9 cellular contexts compared by ENCODE assay signal in genomic region chr15:79168922-79169322, GRCh38.
A peak's percentile ranks its signal among the peaks of the same experiment; 100 is the strongest.
DNase-seq lines count a peak whose midpoint lies in the region; FAIRE-seq and TF ChIP-seq lines count a peak whose summit lies in the region.
"Had no signal": no experiment of that assay in that cellular context is flagged by ENCODE, and none has a peak within 500 bp of the region (broad histone marks: within the 10 kb centered on the region; RNA-seq: fewer than 3 reads in every experiment).

No MANE protein-coding gene starts in this region.

- peak; percentile 72 for FAIRE-seq in bronchial epithelial cell (lab: Jason Lieb, UNC)

- peaks cover 51% of the 10 kb centered on the region for H3K4me1 ChIP-seq in BE2C

- H3K4me3 ChIP-seq in BE2C (ENCODE audit: low read depth, low read length) (no peak overlapping the region), bronchial epithelial cell (ENCODE audit: low read depth, low read length) (no peak overlapping the region), kidney epithelial cell (ENCODE audit: low read depth, low read length) (no peak overlapping the region)

- TF ChIP-seq CTCF in BE2C (IDR thresholded peaks at IDR 0.05; ENCODE audit: low read depth, low read length) = peak; percentile 57
- TF ChIP-seq CTCF in bronchial epithelial cell (IDR thresholded peaks at IDR 0.05; ENCODE audit: insufficient read depth, low read length, severe bottlenecking) = peak; percentile 34
- peak; percentile 49 for TF ChIP-seq CTCF in kidney epithelial cell (IDR thresholded peaks at IDR 0.05; ENCODE audit: insufficient read depth, low read length, poor library complexity, severe bottlenecking)
- no peak for TF ChIP-seq CTCF in GM10248 (IDR thresholded peaks at IDR 0.05; ENCODE audit: control extremely low read depth, extremely low read depth, low read depth, missing control alignments)

- POLR2A ChIA-PET in GM10248 (lab: Yijun Ruan, JAX) = no interaction called here

- peak; percentile 75 for DNase-seq in BE2C
- DNase-seq in NCI-H1417 treated with DMSO at 0.1 percent for 48 hours (lab: John Stamatoyannopoulos, UW) = peak; percentile 89
- peak; percentile 74 for DNase-seq in bronchial epithelial cell (ENCODE audit: low read depth)
- peak; percentile 75 for DNase-seq in kidney epithelial cell (ENCODE audit: low read depth)
- DNase-seq in stimulated activated CD8-positive, alpha-beta memory T cell treated with anti-CD3 and anti-CD28 coated beads, Interleukin-4, amount 100 ng/mL, for 48 hours = no peak
- DNase-seq in NCI-H1048 (lab: John Stamatoyannopoulos, UW) = no peak
- DNase-seq in activated gamma-delta T cell treated with Interleukin-2 at 50 U/mL for 16 hours = no peak
- DNase-seq in GM10248 (ENCODE audit: extremely low spot score) = no peak
- DNase-seq: central memory CD4-positive, alpha-beta T cell had no signal

- no peaks in the 10 kb centered on the region for H3K9me3 ChIP-seq in BE2C

- H3K36me3 ChIP-seq in BE2C (no peaks in the 10 kb centered on the region), bronchial epithelial cell (ENCODE audit: control insufficient read depth, insufficient read depth, low read length) (no peaks in the 10 kb centered on the region), kidney epithelial cell (ENCODE audit: control insufficient read depth, insufficient read depth, low read length) (no peaks in the 10 kb centered on the region)

- H3K27me3 ChIP-seq in BE2C (no peaks in the 10 kb centered on the region), bronchial epithelial cell (ENCODE audit: control insufficient read depth, insufficient read depth, low read length) (peaks cover 2% of the 10 kb centered on the region), kidney epithelial cell (ENCODE audit: control insufficient read depth, insufficient read depth, low read length) (no peaks in the 10 kb centered on the region)

- CTCF ChIA-PET in GM10248 (lab: Yijun Ruan, JAX) = interaction anchor here (1.6 kb wide), 2 partner anchors 10 to 16 kb away, joined by 3 to 5 read pairs; no protein-coding TSS in a partner anchor

Comparison
In these comparisons a context has a peak if more than half of its experiments do, and no peak if none do; other contexts are left out.
1. DNase-seq: peak in BE2C (single experiment), NCI-H1417 treated with DMSO at 0.1 percent for 48 hours (single experiment), bronchial epithelial cell (single experiment) and kidney epithelial cell (single experiment); none in stimulated activated CD8-positive, alpha-beta memory T cell treated with anti-CD3 and anti-CD28 coated beads, Interleukin-4, amount 100 ng/mL, for 48 hours (single experiment), NCI-H1048 (single experiment), activated gamma-delta T cell treated with Interleukin-2 at 50 U/mL for 16 hours (single experiment) and GM10248 (single experiment).